In genomic region chr12:107105410-107105703, GRCh38 we compare ENCODE assay signal across 12 cellular contexts. TPM values are rescaled to one million over a fixed set of nuclear protein-coding genes. Genes with fewer than 3 reads are reported as not detected.
A peak's percentile ranks its signal among the peaks of the same experiment; 100 is the strongest.
DNase-seq lines count a peak whose midpoint lies in the region; ATAC-seq, FAIRE-seq and TF ChIP-seq lines count a peak whose summit lies in the region.
"Had no signal": no experiment of that assay in that cellular context is flagged by ENCODE, and none has a peak within 500 bp of the region (broad histone marks: within the 10 kb centered on the region; RNA-seq: fewer than 3 reads in every experiment).

No MANE protein-coding gene starts in this region.

- CTCF ChIA-PET in HCT116 (lab: Charles Lee) = interaction anchor here (1.2 to 2.5 kb wide), 9 partner anchors 10 to 502 kb away, joined by 3 to 18 read pairs (median 5); partner anchors contain the start of gene CRY1

- POLR2A ChIA-PET in HCT116 (lab: Charles Lee) = no interaction called here

- BruUV-seq in HCT116 (replicated peaks; lab: Mats Ljungman, UMichigan) = no TSS peak

- no peak overlapping the region for H3K27ac ChIP-seq in HCT116 (ENCODE audit: low read depth, low read length)
- no peak overlapping the region for H3K27ac ChIP-seq in RWPE2 (ENCODE audit: poor library complexity, severe bottlenecking)
- no peak overlapping the region for H3K27ac ChIP-seq in keratinocyte (ENCODE audit: control insufficient read depth, insufficient read depth, low read length)
- no peak overlapping the region for H3K27ac ChIP-seq in vagina
- H3K27ac ChIP-seq: C4-2B had no signal

- no peaks in the 10 kb centered on the region for H3K36me3 ChIP-seq in HCT116 (ENCODE audit: control insufficient read depth in 1 of 2, insufficient read depth in 2 of 2, low read length in 2 of 2)
- H3K36me3 ChIP-seq in RWPE2 (ENCODE audit: low read depth) = no peaks in the 10 kb centered on the region
- H3K36me3 ChIP-seq in keratinocyte (ENCODE audit: control insufficient read depth in 2 of 2, extremely low read depth in 1 of 2, insufficient read depth in 2 of 2, low read length in 2 of 2) = no peaks in the 10 kb centered on the region
- H3K36me3 ChIP-seq in vagina = no peaks in the 10 kb centered on the region
- H3K36me3 ChIP-seq: BE2C had no signal

- no peaks in the 10 kb centered on the region for H3K9me2 ChIP-seq in HCT116 (ENCODE audit: insufficient read depth)

- no peak for TF ChIP-seq RAD21 in HCT116 (IDR thresholded peaks at IDR 0.05; ENCODE audit: low read depth)

- TF ChIP-seq POLR2A in HCT116 (IDR thresholded peaks at IDR 0.05; ENCODE audit: borderline replicate concordance, extremely low read depth, insufficient read depth, insufficient read length) (no peak), vagina (IDR thresholded peaks at IDR 0.05) (no peak)

- no peak overlapping the region for H3K9ac ChIP-seq in HCT116 (ENCODE audit: low read length)
- no peak overlapping the region for H3K9ac ChIP-seq in keratinocyte (ENCODE audit: control insufficient read depth, extremely low read depth, insufficient read depth, low read length)

- no peak for TF ChIP-seq CTCF in HCT116 (IDR thresholded peaks at IDR 0.05 in 2 of 3, conservative IDR thresholded peaks at IDR 0.05 in 1 of 3; ENCODE audit: borderline replicate concordance in 1 of 3, insufficient read depth in 1 of 3, low read depth in 2 of 3, low read length in 2 of 3)
- TF ChIP-seq CTCF in RWPE2 (IDR thresholded peaks at IDR 0.05; ENCODE audit: poor library complexity, severe bottlenecking) = no peak
- TF ChIP-seq CTCF in keratinocyte (optimal IDR thresholded peaks at IDR 0.05 in 1 of 3, IDR thresholded peaks at IDR 0.05 in 1 of 3, conservative IDR thresholded peaks at IDR 0.05 in 1 of 3; ENCODE audit: extremely low read depth in 1 of 3, insufficient read depth in 2 of 3, low read length in 3 of 3) = no peak
- TF ChIP-seq CTCF in vagina (IDR thresholded peaks at IDR 0.05) = no peak

- intact Hi-C loops in HCT116 (cut with micrococcal nuclease) = loop anchor here (10.0 kb wide), 1 partner anchor 721 kb away; no protein-coding TSS in a partner anchor
- intact Hi-C loops in vagina (cut with DNase I) = loop anchor here (10.0 kb wide), 1 partner anchor 721 kb away; no protein-coding TSS in a partner anchor

- no peak overlapping the region for H3K4me3 Mint-ChIP-seq in activated naive CD4-positive, alpha-beta T cell treated with anti-CD3 and anti-CD28 coated beads, Interleukin-2, amount 50 U/mL, for 24 hours
- H3K4me3 Mint-ChIP-seq: CD4-positive, alpha-beta memory T cell; H9 had no signal

- H3K9me3 ChIP-seq in HCT116 (ENCODE audit: control insufficient read depth in 1 of 2, insufficient read depth in 1 of 2, low read depth in 1 of 2, low read length in 2 of 2) = no peaks in the 10 kb centered on the region
- no peaks in the 10 kb centered on the region for H3K9me3 ChIP-seq in RWPE2 (ENCODE audit: severe bottlenecking)
- H3K9me3 ChIP-seq in keratinocyte (ENCODE audit: control insufficient read depth, low read depth, low read length) = no peaks in the 10 kb centered on the region
- H3K9me3 ChIP-seq in vagina = no peaks in the 10 kb centered on the region
- H3K9me3 ChIP-seq: BE2C had no signal

- no peak for FAIRE-seq in keratinocyte (lab: Jason Lieb, UNC)

- DNase-seq in activated naive CD4-positive, alpha-beta T cell treated with Interleukin-2 at 50 U/mL for 16 hours = no peak
- DNase-seq in HCT116 (ENCODE audit: low read depth, low spot score) (no peak), RWPE2 (ENCODE audit: low spot score) (no peak), keratinocyte (ENCODE audit: low read depth, low spot score) (no peak), NCI-H2081 (lab: John Stamatoyannopoulos, UW) (no peak), vagina (ENCODE audit: extremely low spot score in 2 of 2) (no peak)
- no peak for DNase-seq in stimulated activated naive CD8-positive, alpha-beta T cell treated with anti-CD3 and anti-CD28 coated beads, Interleukin-15, Interleukin-2, amounts not matched to agents 100 U/mL and 50 U/mL, for 24 hours

- RAD21 ChIA-PET in HCT116 (lab: Charles Lee; ENCODE audit: low non-redundant PET in 1 of 2, low total read pairs in 2 of 2, uncharacterized antibody in 2 of 2, unreplicated experiment in 2 of 2) = no interaction called here

- H3K9me3 Mint-ChIP-seq in activated naive CD4-positive, alpha-beta T cell treated with anti-CD3 and anti-CD28 coated beads, Interleukin-2, amount 50 U/mL, for 24 hours = no peaks in the 10 kb centered on the region
- H3K9me3 Mint-ChIP-seq: CD4-positive, alpha-beta memory T cell; H9 had no signal

- H2AFZ ChIP-seq in HCT116 (ENCODE audit: low read depth, low read length, poor library complexity, severe bottlenecking) (peak overlapping the region; percentile 76), keratinocyte (ENCODE audit: control insufficient read depth, low read length) (no peak overlapping the region)

- H3K4me1 ChIP-seq in HCT116 (ENCODE audit: control insufficient read depth in 1 of 2, insufficient read depth in 2 of 2, low read length in 2 of 2) = peaks cover 0 to 8% of the 10 kb centered on the region in 2 experiments; a peak in 1 of 4 replicates
- peaks cover 7% of the 10 kb centered on the region for H3K4me1 ChIP-seq in RWPE2 (ENCODE audit: insufficient read depth, poor library complexity, severe bottlenecking)
- peaks cover 8% of the 10 kb centered on the region for H3K4me1 ChIP-seq in keratinocyte (ENCODE audit: control insufficient read depth, extremely low read depth, insufficient read depth, low read length)
- no peaks in the 10 kb centered on the region for H3K4me1 ChIP-seq in vagina
- H3K4me1 ChIP-seq: BE2C had no signal

- no peaks in the 10 kb centered on the region for H3K36me3 Mint-ChIP-seq in activated naive CD4-positive, alpha-beta T cell treated with anti-CD3 and anti-CD28 coated beads, Interleukin-2, amount 50 U/mL, for 24 hours
- H3K36me3 Mint-ChIP-seq: CD4-positive, alpha-beta memory T cell had no signal

- peaks cover 7% of the 10 kb centered on the region for H3K4me1 Mint-ChIP-seq in activated naive CD4-positive, alpha-beta T cell treated with anti-CD3 and anti-CD28 coated beads, Interleukin-2, amount 50 U/mL, for 24 hours

- no peaks in the 10 kb centered on the region for H3K27me3 ChIP-seq in HCT116 (ENCODE audit: insufficient read depth, low read length)
- no peaks in the 10 kb centered on the region for H3K27me3 ChIP-seq in RWPE2 (ENCODE audit: insufficient read depth, poor library complexity, severe bottlenecking)
- H3K27me3 ChIP-seq in keratinocyte (ENCODE audit: control insufficient read depth, extremely low read depth, insufficient read depth, low read length) = peaks cover 3% of the 10 kb centered on the region
- no peaks in the 10 kb centered on the region for H3K27me3 ChIP-seq in vagina
- H3K27me3 ChIP-seq: BE2C had no signal

- H3K9me1 ChIP-seq in keratinocyte (ENCODE audit: control insufficient read depth, extremely low read depth, insufficient read depth, low read length) = no peaks in the 10 kb centered on the region

- H3K27ac Mint-ChIP-seq in activated naive CD4-positive, alpha-beta T cell treated with anti-CD3 and anti-CD28 coated beads, Interleukin-2, amount 50 U/mL, for 24 hours = peak overlapping the region; percentile 52
- H3K27ac Mint-ChIP-seq: H9 had no signal

- ATAC-seq in HCT116 (peak; percentile 46), RWPE2 (ENCODE audit: low read depth) (peak; percentile 61; the same call in 2 of the 3 replicates)
- no peak for ATAC-seq in stimulated activated naive CD8-positive, alpha-beta T cell treated with anti-CD3 and anti-CD28 coated beads, Interleukin-15, Interleukin-2, amounts not matched to agents 100 U/mL and 50 U/mL, for 24 hours

- H3K4me3 ChIP-seq in HCT116 (replicated peaks in 1 of 2; ENCODE audit: low read depth in 1 of 2, low read length in 2 of 2) (no peak overlapping the region), RWPE2 (ENCODE audit: severe bottlenecking) (no peak overlapping the region), keratinocyte (ENCODE audit: control insufficient read depth in 2 of 3, extremely low read depth in 1 of 3, insufficient read depth in 2 of 3, low read depth in 1 of 3, low read length in 3 of 3) (no peak overlapping the region), vagina (no peak overlapping the region)

- H4K20me1 ChIP-seq in HCT116 (ENCODE audit: insufficient read depth) (no peaks in the 10 kb centered on the region), keratinocyte (ENCODE audit: control insufficient read depth, extremely low read depth, insufficient read depth, low read length) (no peaks in the 10 kb centered on the region)

- dilution Hi-C loops in keratinocyte (cut with MboI; ENCODE audit: extremely low pct_ligation_motif_present, low sequenced_read_pairs) = no loop called here

- H3K4me2 ChIP-seq in HCT116 (ENCODE audit: low read length) = no peak overlapping the region
- peak overlapping the region; percentile 14 for H3K4me2 ChIP-seq in keratinocyte (ENCODE audit: control insufficient read depth, extremely low read depth, insufficient read depth, low read depth, low read length)

- H3K79me2 ChIP-seq in HCT116 (ENCODE audit: insufficient read depth, low read length) (no peaks in the 10 kb centered on the region), keratinocyte (ENCODE audit: control insufficient read depth, insufficient read depth, low read length) (no peaks in the 10 kb centered on the region)

- H3K27me3 Mint-ChIP-seq in activated naive CD4-positive, alpha-beta T cell treated with anti-CD3 and anti-CD28 coated beads, Interleukin-2, amount 50 U/mL, for 24 hours = no peaks in the 10 kb centered on the region

TF ChIP-seq in HCT116, 20 proteins besides CTCF, POLR2A, EP300 and RAD21 (continues in another document):
- TF ChIP-seq FOSL1 (IDR thresholded peaks at IDR 0.05; ENCODE audit: low read depth) = no peak
- TF ChIP-seq CBX3 (IDR thresholded peaks at IDR 0.05; ENCODE audit: low read depth) = no peak
- TF ChIP-seq ELF1 (IDR thresholded peaks at IDR 0.05; ENCODE audit: borderline replicate concordance, low read depth) = no peak
- TF ChIP-seq SIN3A (IDR thresholded peaks at IDR 0.05; ENCODE audit: low read depth) = no peak
- TF ChIP-seq ATF3 (IDR thresholded peaks at IDR 0.05) = no peak
- TF ChIP-seq EZH2phosphoT487 (IDR thresholded peaks at IDR 0.05; ENCODE audit: borderline replicate concordance) = no peak

RNA-seq across cellular contexts. Expression of gene CRY1, which starts 12.0 kb away (rescaled TPM):
- total RNA-seq in HCT116 (2021; ENCODE audit: unreplicated experiment) (16.3 TPM), vagina (18.7 TPM)
- polyA plus RNA-seq in HCT116 (2012) = 5.0 and 6.6 TPM in 2 replicates
- polyA plus RNA-seq in keratinocyte = 5.2 to 10.0 TPM (median 7.3 TPM) in 3 replicates
- polyA plus RNA-seq in keratinocyte (2011; ENCODE audit: low read depth) = 5.6 TPM
- 3.4 and 6.4 TPM in 2 replicates for polyA plus RNA-seq in keratinocyte (2011; cell fraction: cytosol; rRNA removed)
- 7.1 and 15.3 TPM in 2 replicates for polyA plus RNA-seq in keratinocyte (2011; cell fraction: nucleus; rRNA removed)
- 7.2 and 7.9 TPM in 2 replicates for polyA plus RNA-seq in keratinocyte (2012; ENCODE audit: low replicate concordance)
- polyA minus RNA-seq in keratinocyte = 2.3 to 5.5 TPM (median 3.1 TPM) in 3 replicates
- 10.2 TPM for polyA minus RNA-seq in keratinocyte (2011; cell fraction: cytosol; rRNA and poly(A)+ RNA removed)
- 7.9 and 8.1 TPM in 2 replicates for polyA minus RNA-seq in keratinocyte (2011; cell fraction: nucleus; rRNA and poly(A)+ RNA removed)
